ENCODE assay signal across 9 cellular contexts in genomic region chr5:137734962-137735530, GRCh38. TPM values are rescaled to one million over a fixed set of nuclear protein-coding genes. Genes with fewer than 3 reads are reported as not detected.
DNase-seq lines count a peak whose midpoint lies in the region; ATAC-seq and TF ChIP-seq lines count a peak whose summit lies in the region.
"Had no signal": no experiment of that assay in that cellular context is flagged by ENCODE, and none has a peak within 500 bp of the region (broad histone marks: within the 10 kb centered on the region; RNA-seq: fewer than 3 reads in every experiment).

No MANE protein-coding gene starts in this region.

- H3K27me3 Mint-ChIP-seq in nephron progenitor cell (ENCODE audit: low read depth, poor library complexity): peaks cover 4% of the 10 kb centered on the region

- no peaks in the 10 kb centered on the region for H3K9me3 ChIP-seq in WERI-Rb-1 (ENCODE audit: severe bottlenecking)

- peaks cover 14% of the 10 kb centered on the region for H3K9me3 Mint-ChIP-seq in nephron progenitor cell

- H3K36me3 Mint-ChIP-seq in nephron progenitor cell (ENCODE audit: low read depth): peaks cover 4% of the 10 kb centered on the region

- DNase-seq in NCI-H1092 (lab: John Stamatoyannopoulos, UW) (peak; percentile 5), NCI-H1092 treated with DMSO at 0.1 percent for 48 hours (lab: John Stamatoyannopoulos, UW) (no peak), WERI-Rb-1 (peak; percentile 30), fibroblast of villous mesenchyme (ENCODE audit: low read depth) (peak; percentile 36), nephron progenitor cell (peak; percentile 27), middle frontal gyrus (ENCODE audit: extremely low spot score, low spot score) (no peak)

- H3K27ac ChIP-seq in WERI-Rb-1: peak overlapping the region; percentile 48
- H3K27ac ChIP-seq: A549 had no signal

- H3K4me1 Mint-ChIP-seq in nephron progenitor cell: no peaks in the 10 kb centered on the region

- no peaks in the 10 kb centered on the region for H3K27me3 ChIP-seq in WERI-Rb-1 (ENCODE audit: insufficient read depth, low read depth, severe bottlenecking)

- no peak overlapping the region for H3K27ac Mint-ChIP-seq in nephron progenitor cell

- H3K4me3 ChIP-seq in WERI-Rb-1 (ENCODE audit: low read depth, low read length) (peak overlapping the region; percentile 48), fibroblast of villous mesenchyme (ENCODE audit: low read depth, low read length) (peak overlapping the region; percentile 30)
- H3K4me3 ChIP-seq: A549 had no signal

- no peak for TF ChIP-seq CTCF in WERI-Rb-1 (IDR thresholded peaks at IDR 0.05; ENCODE audit: low read depth, low read length)
- no peak for TF ChIP-seq CTCF in fibroblast of villous mesenchyme (IDR thresholded peaks at IDR 0.05; ENCODE audit: insufficient read depth, low read depth, low read length)
- TF ChIP-seq CTCF in nephron progenitor cell (IDR thresholded peaks at IDR 0.05): no peak

- H3K36me3 ChIP-seq in WERI-Rb-1: no peaks in the 10 kb centered on the region

- H3K4me3 Mint-ChIP-seq in nephron progenitor cell: no peak overlapping the region

- ATAC-seq in HG02642 (IDR thresholded peaks at IDR 0.05; ENCODE audit: poor library complexity, unreplicated experiment): peak; percentile 31
- no peak for ATAC-seq in HG03139 (IDR thresholded peaks at IDR 0.05; ENCODE audit: unreplicated experiment)

RNA-seq across cellular contexts. Expression of gene KLHL3, which starts 0.8 kb away (rescaled TPM):
- 1.9 and 3.0 TPM in 2 replicates for total RNA-seq in fibroblast of villous mesenchyme

RNA-seq across cellular contexts. Expression of gene HNRNPA0, which starts 19.1 kb away (rescaled TPM):
- 16.8 and 18.1 TPM in 2 replicates for total RNA-seq in fibroblast of villous mesenchyme

Comparison
In these comparisons a context has a peak if more than half of its experiments do, and no peak if none do; other contexts are left out.
1. DNase-seq: peak in NCI-H1092 (single experiment), WERI-Rb-1 (single experiment), fibroblast of villous mesenchyme (single experiment) and nephron progenitor cell (single experiment); none in NCI-H1092 treated with DMSO at 0.1 percent for 48 hours (single experiment) and middle frontal gyrus (single experiment).